23 cellular contexts compared by ENCODE assay signal in the genomic region with DNA sequence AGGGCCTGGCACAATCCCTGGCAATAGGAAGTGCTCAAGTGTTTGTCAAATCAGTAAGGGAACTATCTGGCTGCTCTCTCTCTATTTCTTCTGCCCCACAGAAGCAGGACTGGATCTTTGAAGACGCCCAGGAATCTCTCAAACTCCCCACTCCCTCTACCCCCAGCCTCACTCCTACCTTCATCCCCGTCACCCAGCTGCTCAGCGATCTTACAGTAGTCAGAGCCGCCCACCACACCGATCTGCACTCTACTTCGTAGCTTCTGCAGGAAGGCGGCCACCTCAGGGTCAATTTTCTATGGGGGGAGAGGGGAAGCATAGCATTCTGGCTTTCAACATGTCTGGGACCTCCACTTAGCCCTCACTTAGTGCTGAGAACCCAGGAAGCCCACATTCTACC. TPM values are rescaled to one million over a fixed set of nuclear protein-coding genes. Genes with fewer than 3 reads are reported as not detected.
DNase-seq lines count a peak whose midpoint lies in the region; ATAC-seq and TF ChIP-seq lines count a peak whose summit lies in the region.
"Had no signal": no experiment of that assay in that cellular context is flagged by ENCODE, and none has a peak within 500 bp of the region (broad histone marks: within the 10 kb centered on the region; RNA-seq: fewer than 3 reads in every experiment).

No MANE protein-coding gene starts in this region.

- H3K4me1 Mint-ChIP-seq in activated CD4-positive, alpha-beta T cell treated with anti-CD3 and anti-CD28 coated beads, Interleukin-2, amount 10 ng/mL, durations not matched to agents 7 days and 5 days, result peaks cover 35% of the 10 kb centered on the region
- H3K4me1 Mint-ChIP-seq in activated CD4-positive, alpha-beta T cell treated with anti-CD3 and anti-CD28 coated beads for 36 hours, result peaks cover 15% of the 10 kb centered on the region
- H3K4me1 Mint-ChIP-seq in CD4-positive, CD25-positive, alpha-beta regulatory T cell, result peaks cover 0 to 37% (median 23%) of the 10 kb centered on the region in 4 donors
- H3K4me1 Mint-ChIP-seq in brain (peaks cover 26% of the 10 kb centered on the region), nephron progenitor cell (peaks cover 31% of the 10 kb centered on the region)

- no peak overlapping the region for H3K4me3 Mint-ChIP-seq in activated CD4-positive, alpha-beta T cell treated with anti-CD3 and anti-CD28 coated beads, Interleukin-2, amount 10 ng/mL, durations not matched to agents 7 days and 5 days
- no peak overlapping the region for H3K4me3 Mint-ChIP-seq in activated CD4-positive, alpha-beta T cell treated with anti-CD3 and anti-CD28 coated beads for 36 hours
- peak overlapping the region in 1 of 4 donors; percentile 10 for H3K4me3 Mint-ChIP-seq in CD4-positive, CD25-positive, alpha-beta regulatory T cell
- peak overlapping the region in 1 of 5 experiments; percentile 50 for H3K4me3 Mint-ChIP-seq in brain
- H3K4me3 Mint-ChIP-seq in nephron progenitor cell, result no peak overlapping the region

- TF ChIP-seq CTCF in brain (conservative IDR thresholded peaks at IDR 0.05) (no peak), nephron progenitor cell (IDR thresholded peaks at IDR 0.05) (no peak)

- no peak overlapping the region for H3K27ac ChIP-seq in CD4-positive, CD25-positive, alpha-beta regulatory T cell (ENCODE audit: insufficient read depth, low read length, poor library complexity, severe bottlenecking)

- intact Hi-C loops in activated CD4-positive, alpha-beta T cell treated with anti-CD3 and anti-CD28 coated beads for 36 hours (cut with DNase I, micrococcal nuclease), result no loop called here

- H3K27ac Mint-ChIP-seq in activated CD4-positive, alpha-beta T cell treated with anti-CD3 and anti-CD28 coated beads, Interleukin-2, amount 10 ng/mL, durations not matched to agents 7 days and 5 days, result peak overlapping the region; percentile 5
- no peak overlapping the region for H3K27ac Mint-ChIP-seq in activated CD4-positive, alpha-beta T cell treated with anti-CD3 and anti-CD28 coated beads for 36 hours
- peak overlapping the region in 2 of 3 donors; percentile 3 to 60 for H3K27ac Mint-ChIP-seq in CD4-positive, CD25-positive, alpha-beta regulatory T cell
- H3K27ac Mint-ChIP-seq in brain (peak overlapping the region in 3 of 5 experiments; percentile 1 to 55 (median 47)), nephron progenitor cell (peak overlapping the region; percentile 78)

- ATAC-seq in activated CD4-positive, alpha-beta T cell treated with anti-CD3 and anti-CD28 coated beads for 36 hours, result no peak
- ATAC-seq in CD4-positive, CD25-positive, alpha-beta regulatory T cell (ENCODE audit: low read depth in 2 of 2), result no peak
- ATAC-seq in HG03159 (IDR thresholded peaks at IDR 0.05; ENCODE audit: unreplicated experiment), result no peak
- no peak for ATAC-seq in HG02852 (IDR thresholded peaks at IDR 0.05; ENCODE audit: unreplicated experiment)
- ATAC-seq: HCT116, PC-3 had no signal

- DNase-seq in activated CD4-positive, alpha-beta T cell treated with anti-CD3 and anti-CD28 coated beads, Interleukin-2, amount 10 ng/mL, durations not matched to agents 7 days and 5 days, result no peak
- DNase-seq in activated CD4-positive, alpha-beta T cell treated with anti-CD3 and anti-CD28 coated beads for 36 hours, result no peak
- DNase-seq in CD4-positive, CD25-positive, alpha-beta regulatory T cell, result no peak
- DNase-seq in nephron progenitor cell (no peak), NCI-H1105 (lab: John Stamatoyannopoulos, UW) (no peak)
- DNase-seq: 8988T; ACHN; BE2C; KG1; MG63; NCI-H2029; NCI-H446 treated with DMSO at 0.1 percent for 48 hours; NCI-H526; NCI-H82; NK-92 treated with Interleukin-12 subunit alpha and Interleukin-12 subunit beta, amount 100 ng/mL, for 24 hours; PC-3; SHP77 had no signal

- H3K4me3 ChIP-seq in CD4-positive, CD25-positive, alpha-beta regulatory T cell (ENCODE audit: low read depth, low read length), result no peak overlapping the region
- H3K4me3 ChIP-seq: MG63 had no signal

- peaks cover 14% of the 10 kb centered on the region for H3K36me3 Mint-ChIP-seq in activated CD4-positive, alpha-beta T cell treated with anti-CD3 and anti-CD28 coated beads, Interleukin-2, amount 10 ng/mL, durations not matched to agents 7 days and 5 days (ENCODE audit: low read depth)
- H3K36me3 Mint-ChIP-seq in activated CD4-positive, alpha-beta T cell treated with anti-CD3 and anti-CD28 coated beads for 36 hours (ENCODE audit: low read depth), result peaks cover 3% of the 10 kb centered on the region
- peaks cover 16% of the 10 kb centered on the region for H3K36me3 Mint-ChIP-seq in CD4-positive, CD25-positive, alpha-beta regulatory T cell
- H3K36me3 Mint-ChIP-seq in brain (peaks cover 18% of the 10 kb centered on the region), nephron progenitor cell (ENCODE audit: low read depth) (no peaks in the 10 kb centered on the region)

- peaks cover 35% of the 10 kb centered on the region for H3K36me3 ChIP-seq in CD4-positive, CD25-positive, alpha-beta regulatory T cell (ENCODE audit: control insufficient read depth, insufficient read depth, low read length)

- H3K9me3 Mint-ChIP-seq in activated CD4-positive, alpha-beta T cell treated with anti-CD3 and anti-CD28 coated beads, Interleukin-2, amount 10 ng/mL, durations not matched to agents 7 days and 5 days, result no peaks in the 10 kb centered on the region
- no peaks in the 10 kb centered on the region for H3K9me3 Mint-ChIP-seq in activated CD4-positive, alpha-beta T cell treated with anti-CD3 and anti-CD28 coated beads for 36 hours (ENCODE audit: low read depth)
- peaks cover 0 to 2% (median 0%) of the 10 kb centered on the region in 7 donors for H3K9me3 Mint-ChIP-seq in CD4-positive, CD25-positive, alpha-beta regulatory T cell
- no peaks in the 10 kb centered on the region for H3K9me3 Mint-ChIP-seq in brain
- H3K9me3 Mint-ChIP-seq in nephron progenitor cell, result no peaks in the 10 kb centered on the region

- peaks cover 18% of the 10 kb centered on the region for H3K4me1 ChIP-seq in CD4-positive, CD25-positive, alpha-beta regulatory T cell (ENCODE audit: control insufficient read depth, insufficient read depth, low read length, poor library complexity, severe bottlenecking)
- H3K4me1 ChIP-seq: BE2C had no signal

- CTCF ChIA-PET in activated CD4-positive, alpha-beta T cell treated with anti-CD3 and anti-CD28 coated beads, Interleukin-2, amount 10 ng/mL, durations not matched to agents 7 days and 5 days (lab: Charles Lee), result interaction anchor here (0.7 kb wide), 1 partner anchor 63 kb away, joined by 3 read pairs; no protein-coding TSS in a partner anchor
- CTCF ChIA-PET in activated CD4-positive, alpha-beta T cell treated with anti-CD3 and anti-CD28 coated beads for 36 hours (lab: Charles Lee), result no interaction called here

- no peaks in the 10 kb centered on the region for H3K9me3 ChIP-seq in CD4-positive, CD25-positive, alpha-beta regulatory T cell (ENCODE audit: control insufficient read depth in 2 of 2, low read length in 2 of 2)
- H3K9me3 ChIP-seq: BE2C, MG63 had no signal

- no peaks in the 10 kb centered on the region for H3K27me3 ChIP-seq in CD4-positive, CD25-positive, alpha-beta regulatory T cell (ENCODE audit: control insufficient read depth, insufficient read depth, low read length)
- H3K27me3 ChIP-seq: BE2C, MG63 had no signal

- H3K27me3 Mint-ChIP-seq in activated CD4-positive, alpha-beta T cell treated with anti-CD3 and anti-CD28 coated beads, Interleukin-2, amount 10 ng/mL, durations not matched to agents 7 days and 5 days, result no peaks in the 10 kb centered on the region
- no peaks in the 10 kb centered on the region for H3K27me3 Mint-ChIP-seq in activated CD4-positive, alpha-beta T cell treated with anti-CD3 and anti-CD28 coated beads for 36 hours
- H3K27me3 Mint-ChIP-seq in CD4-positive, CD25-positive, alpha-beta regulatory T cell, result no peaks in the 10 kb centered on the region
- H3K27me3 Mint-ChIP-seq in brain (peaks cover 13% of the 10 kb centered on the region), nephron progenitor cell (ENCODE audit: low read depth, poor library complexity) (no peaks in the 10 kb centered on the region)

- POLR2A ChIA-PET in activated CD4-positive, alpha-beta T cell treated with anti-CD3 and anti-CD28 coated beads, Interleukin-2, amount 10 ng/mL, durations not matched to agents 7 days and 5 days (lab: Charles Lee), result no interaction called here
- POLR2A ChIA-PET in activated CD4-positive, alpha-beta T cell treated with anti-CD3 and anti-CD28 coated beads for 36 hours (lab: Charles Lee), result interaction anchor here (0.7 kb wide), 1 partner anchor 168 kb away, joined by 5 read pairs; no protein-coding TSS in a partner anchor

RNA-seq across cellular contexts. Expression of a gene that starts 3.7 kb away (rescaled TPM):
- total RNA-seq in activated CD4-positive, alpha-beta T cell treated with anti-CD3 and anti-CD28 coated beads, Interleukin-2, amount 10 ng/mL, durations not matched to agents 7 days and 5 days, result 10 to 100 TPM; 33.7 to 39.7 TPM
- total RNA-seq in activated CD4-positive, alpha-beta T cell treated with anti-CD3 and anti-CD28 coated beads for 36 hours, result 10 to 100 TPM; 30.4 to 37.4 TPM
- 37.4 TPM for total RNA-seq in CD4-positive, CD25-positive, alpha-beta regulatory T cell
- polyA plus RNA-seq in CD4-positive, CD25-positive, alpha-beta regulatory T cell, result 10 to 100 TPM; 41.8 to 56.0 (median 49.3) TPM
- polyA plus RNA-seq in brain (ENCODE audit: insufficient read depth, low read depth, low replicate concordance), result 65.2 TPM

RNA-seq across cellular contexts. Expression of a gene that starts 25.1 kb away (rescaled TPM):
- not detected for total RNA-seq in activated CD4-positive, alpha-beta T cell treated with anti-CD3 and anti-CD28 coated beads, Interleukin-2, amount 10 ng/mL, durations not matched to agents 7 days and 5 days
- not detected for total RNA-seq in activated CD4-positive, alpha-beta T cell treated with anti-CD3 and anti-CD28 coated beads for 36 hours
- total RNA-seq in CD4-positive, CD25-positive, alpha-beta regulatory T cell, result not detected
- polyA plus RNA-seq in CD4-positive, CD25-positive, alpha-beta regulatory T cell, result not detected
- polyA plus RNA-seq in brain (ENCODE audit: insufficient read depth, low read depth, low replicate concordance), result 9.6 TPM
- total RNA-seq: PC-3, RPMI7951, SK-MEL-5 had no signal

RNA-seq across cellular contexts. Expression of a gene that starts 34.9 kb away (rescaled TPM):
- 10 to 100 TPM; 30.8 to 32.5 TPM for total RNA-seq in activated CD4-positive, alpha-beta T cell treated with anti-CD3 and anti-CD28 coated beads, Interleukin-2, amount 10 ng/mL, durations not matched to agents 7 days and 5 days
- 10 to 100 TPM; 56.6 to 98.1 TPM for total RNA-seq in activated CD4-positive, alpha-beta T cell treated with anti-CD3 and anti-CD28 coated beads for 36 hours
- 30.5 TPM for total RNA-seq in CD4-positive, CD25-positive, alpha-beta regulatory T cell
- 10 to 100 TPM in 3 of 4 donors, 1 to 10 TPM in 1; 8.6 to 22.8 (median 15.5) TPM for polyA plus RNA-seq in CD4-positive, CD25-positive, alpha-beta regulatory T cell
- 27.0 TPM for polyA plus RNA-seq in brain (ENCODE audit: insufficient read depth, low read depth, low replicate concordance)

RNA-seq across cellular contexts. Expression of a gene that starts 35.2 kb away (rescaled TPM):
- total RNA-seq in activated CD4-positive, alpha-beta T cell treated with anti-CD3 and anti-CD28 coated beads, Interleukin-2, amount 10 ng/mL, durations not matched to agents 7 days and 5 days, result 100 to 1,000 TPM; 283 TPM
- total RNA-seq in activated CD4-positive, alpha-beta T cell treated with anti-CD3 and anti-CD28 coated beads for 36 hours, result 100 to 1,000 TPM; 427 to 469 TPM
- 167 TPM for total RNA-seq in CD4-positive, CD25-positive, alpha-beta regulatory T cell
- 100 to 1,000 TPM; 413 to 484 (median 460) TPM for polyA plus RNA-seq in CD4-positive, CD25-positive, alpha-beta regulatory T cell
- polyA plus RNA-seq in brain (ENCODE audit: insufficient read depth, low read depth, low replicate concordance), result 399 TPM

RNA-seq across cellular contexts. Expression of a gene that starts 41.6 kb away (rescaled TPM):
- total RNA-seq in activated CD4-positive, alpha-beta T cell treated with anti-CD3 and anti-CD28 coated beads, Interleukin-2, amount 10 ng/mL, durations not matched to agents 7 days and 5 days, result 10 to 100 TPM; 29.1 to 30.1 TPM
- total RNA-seq in activated CD4-positive, alpha-beta T cell treated with anti-CD3 and anti-CD28 coated beads for 36 hours, result 10 to 100 TPM; 18.3 to 24.6 TPM
- total RNA-seq in CD4-positive, CD25-positive, alpha-beta regulatory T cell, result 15.2 TPM
- 10 to 100 TPM; 12.1 to 21.3 (median 16.9) TPM for polyA plus RNA-seq in CD4-positive, CD25-positive, alpha-beta regulatory T cell
- 39.3 TPM for polyA plus RNA-seq in brain (ENCODE audit: insufficient read depth, low read depth, low replicate concordance)
